Comparison of ENCODE assay signal across 7 cellular contexts in the genomic region with DNA sequence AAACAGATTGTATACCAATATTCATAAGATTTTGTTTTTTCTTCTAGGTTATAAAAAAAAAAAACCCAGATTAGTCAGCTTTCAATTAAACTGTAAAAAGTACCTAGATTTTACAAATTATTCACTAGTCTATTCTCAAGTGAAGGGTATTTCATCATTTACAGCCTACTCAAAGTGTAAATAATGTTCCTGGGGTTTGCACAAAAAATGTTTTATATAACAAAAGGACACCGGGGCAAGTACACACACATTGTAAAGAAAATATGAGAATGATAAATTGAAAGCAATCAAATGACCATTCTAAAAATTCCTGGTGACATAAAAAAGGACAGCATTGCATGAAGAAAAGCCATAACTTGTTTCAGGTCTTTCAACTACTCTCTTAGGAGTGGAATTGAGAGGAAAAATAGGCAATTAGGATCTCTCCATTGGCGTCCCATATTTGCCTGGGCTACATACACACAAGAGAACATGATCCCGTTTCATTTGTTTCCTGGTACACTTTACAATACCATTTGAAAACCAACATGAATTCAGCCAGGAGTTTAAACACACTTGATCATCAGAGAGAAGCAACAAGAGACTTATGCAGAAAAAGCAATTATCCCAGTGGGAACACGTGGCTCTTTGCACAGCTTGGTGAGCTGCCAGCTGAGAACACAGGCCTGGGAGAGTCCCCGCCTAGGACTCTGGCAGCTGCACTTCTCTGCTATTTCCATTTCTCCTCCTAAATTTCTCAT.
A peak's percentile ranks its signal among the peaks of the same experiment; 100 is the strongest.
DNase-seq lines count a peak whose midpoint lies in the region; ATAC-seq, FAIRE-seq and TF ChIP-seq lines count a peak whose summit lies in the region.

No MANE protein-coding gene starts in this region.

- H3K4me2 ChIP-seq in keratinocyte (ENCODE audit: control insufficient read depth, extremely low read depth, insufficient read depth, low read depth, low read length) = peak overlapping the region; percentile 68

- intact Hi-C loops in adrenal gland (cut with DNase I) (no loop called here), upper lobe of right lung (cut with DNase I) (no loop called here), Caco-2 (cut with micrococcal nuclease; ENCODE audit: unreplicated experiment) (no loop called here)
- intact Hi-C loops in activated CD4-positive, alpha-beta T cell treated with anti-CD3 and anti-CD28 coated beads, Interleukin-2, amount 10 ng/mL, durations not matched to agents 24 days and 14 days (cut with micrococcal nuclease) = no loop called here
- intact Hi-C loops in activated CD8-positive, alpha-beta T cell treated with anti-CD3 and anti-CD28 coated beads for 36 hours (cut with micrococcal nuclease) = no loop called here

- TF ChIP-seq POLR2A in adrenal gland (IDR thresholded peaks at IDR 0.05) = no peak

- CTCF ChIA-PET in Caco-2 (lab: Charles Lee) = no interaction called here
- CTCF ChIA-PET in activated CD8-positive, alpha-beta T cell treated with anti-CD3 and anti-CD28 coated beads for 36 hours (lab: Charles Lee) = no interaction called here

- no peaks in the 10 kb centered on the region for H3K9me1 ChIP-seq in keratinocyte (ENCODE audit: control insufficient read depth, extremely low read depth, insufficient read depth, low read length)

- H3K4me1 ChIP-seq in adrenal gland (replicated peaks in 1 of 2) (peaks cover 0 to 4% of the 10 kb centered on the region in 2 donors), keratinocyte (ENCODE audit: control insufficient read depth, extremely low read depth, insufficient read depth, low read length) (peaks cover 5% of the 10 kb centered on the region), upper lobe of right lung (no peaks in the 10 kb centered on the region), Caco-2 (no peaks in the 10 kb centered on the region)

- H3K9me3 Mint-ChIP-seq in activated CD4-positive, alpha-beta T cell treated with anti-CD3 and anti-CD28 coated beads, Interleukin-2, amount 10 ng/mL, durations not matched to agents 24 days and 14 days = no peaks in the 10 kb centered on the region
- no peaks in the 10 kb centered on the region for H3K9me3 Mint-ChIP-seq in Caco-2 (ENCODE audit: unreplicated experiment)
- peaks cover 2% of the 10 kb centered on the region for H3K9me3 Mint-ChIP-seq in activated CD8-positive, alpha-beta T cell treated with anti-CD3 and anti-CD28 coated beads for 36 hours

- dilution Hi-C loops in keratinocyte (cut with MboI; ENCODE audit: extremely low pct_ligation_motif_present, low sequenced_read_pairs) = no loop called here

- H3K36me3 ChIP-seq in adrenal gland (replicated peaks in 1 of 2) (no peaks in the 10 kb centered on the region), keratinocyte (ENCODE audit: control insufficient read depth in 2 of 2, extremely low read depth in 1 of 2, insufficient read depth in 2 of 2, low read length in 2 of 2) (no peaks in the 10 kb centered on the region), upper lobe of right lung (no peaks in the 10 kb centered on the region), Caco-2 (ENCODE audit: control insufficient read depth, insufficient read depth, low read length) (no peaks in the 10 kb centered on the region)

- no peaks in the 10 kb centered on the region for H3K79me2 ChIP-seq in keratinocyte (ENCODE audit: control insufficient read depth, insufficient read depth, low read length)

- no peak for TF ChIP-seq CTCF in adrenal gland (IDR thresholded peaks at IDR 0.05)
- TF ChIP-seq CTCF in keratinocyte (optimal IDR thresholded peaks at IDR 0.05 in 1 of 3, IDR thresholded peaks at IDR 0.05 in 1 of 3, conservative IDR thresholded peaks at IDR 0.05 in 1 of 3; ENCODE audit: extremely low read depth in 1 of 3, insufficient read depth in 2 of 3, low read length in 3 of 3) = no peak
- no peak for TF ChIP-seq CTCF in upper lobe of right lung (IDR thresholded peaks at IDR 0.05)
- TF ChIP-seq CTCF in Caco-2 (IDR thresholded peaks at IDR 0.05; ENCODE audit: insufficient read depth in 1 of 2, low read depth in 1 of 2, low read length in 1 of 2, severe bottlenecking in 1 of 2, unreplicated experiment in 1 of 2) = no peak
- no peak for TF ChIP-seq CTCF in activated CD8-positive, alpha-beta T cell treated with anti-CD3 and anti-CD28 coated beads for 36 hours (IDR thresholded peaks at IDR 0.05)

- H2AFZ ChIP-seq in keratinocyte (ENCODE audit: control insufficient read depth, low read length) = peak overlapping the region; percentile 77

- DNase-seq in NCI-H1436 (lab: John Stamatoyannopoulos, UW) (peak; percentile 66), adrenal gland (peak; percentile 63 to 86 (median 72)), keratinocyte (ENCODE audit: low read depth, low spot score) (no peak), upper lobe of right lung (peak; percentile 65), Caco-2 (no peak)
- DNase-seq in activated CD4-positive, alpha-beta T cell treated with anti-CD3 and anti-CD28 coated beads, Interleukin-2, amount 10 ng/mL, durations not matched to agents 24 days and 14 days = no peak
- no peak for DNase-seq in activated CD8-positive, alpha-beta T cell treated with anti-CD3 and anti-CD28 coated beads for 36 hours

- H3K9me3 ChIP-seq in adrenal gland (replicated peaks in 1 of 3) (no peaks in the 10 kb centered on the region), keratinocyte (ENCODE audit: control insufficient read depth, low read depth, low read length) (no peaks in the 10 kb centered on the region), upper lobe of right lung (no peaks in the 10 kb centered on the region), Caco-2 (no peaks in the 10 kb centered on the region)

- no TSS peak for BruUV-seq in Caco-2 (replicated peaks; lab: Mats Ljungman, UMichigan)

- POLR2A ChIA-PET in Caco-2 (lab: Charles Lee) = no interaction called here
- POLR2A ChIA-PET in activated CD8-positive, alpha-beta T cell treated with anti-CD3 and anti-CD28 coated beads for 36 hours (lab: Charles Lee) = no interaction called here

- H3K4me3 ChIP-seq in adrenal gland = no peak overlapping the region
- no peak overlapping the region for H3K4me3 ChIP-seq in keratinocyte (ENCODE audit: control insufficient read depth in 2 of 3, extremely low read depth in 1 of 3, insufficient read depth in 2 of 3, low read depth in 1 of 3, low read length in 3 of 3)
- no peak overlapping the region for H3K4me3 ChIP-seq in upper lobe of right lung
- H3K4me3 ChIP-seq in Caco-2 (ENCODE audit: low read depth, low read length) = no peak overlapping the region

- H4K20me1 ChIP-seq in keratinocyte (ENCODE audit: control insufficient read depth, extremely low read depth, insufficient read depth, low read length) = no peaks in the 10 kb centered on the region

- H3K9ac ChIP-seq in keratinocyte (ENCODE audit: control insufficient read depth, extremely low read depth, insufficient read depth, low read length) = no peak overlapping the region

- FAIRE-seq in keratinocyte (lab: Jason Lieb, UNC) = peak; percentile 41

- no peak overlapping the region for H3K4me3 Mint-ChIP-seq in activated CD4-positive, alpha-beta T cell treated with anti-CD3 and anti-CD28 coated beads, Interleukin-2, amount 10 ng/mL, durations not matched to agents 24 days and 14 days
- no peak overlapping the region for H3K4me3 Mint-ChIP-seq in Caco-2 (ENCODE audit: unreplicated experiment)
- H3K4me3 Mint-ChIP-seq in activated CD8-positive, alpha-beta T cell treated with anti-CD3 and anti-CD28 coated beads for 36 hours = no peak overlapping the region

- no peaks in the 10 kb centered on the region for H3K36me3 Mint-ChIP-seq in activated CD4-positive, alpha-beta T cell treated with anti-CD3 and anti-CD28 coated beads, Interleukin-2, amount 10 ng/mL, durations not matched to agents 24 days and 14 days (ENCODE audit: low read depth)
- no peaks in the 10 kb centered on the region for H3K36me3 Mint-ChIP-seq in Caco-2 (ENCODE audit: insufficient read depth, unreplicated experiment)
- no peaks in the 10 kb centered on the region for H3K36me3 Mint-ChIP-seq in activated CD8-positive, alpha-beta T cell treated with anti-CD3 and anti-CD28 coated beads for 36 hours (ENCODE audit: low read depth)

- H3K27me3 Mint-ChIP-seq in activated CD4-positive, alpha-beta T cell treated with anti-CD3 and anti-CD28 coated beads, Interleukin-2, amount 10 ng/mL, durations not matched to agents 24 days and 14 days = no peaks in the 10 kb centered on the region
- H3K27me3 Mint-ChIP-seq in Caco-2 (ENCODE audit: insufficient read depth, unreplicated experiment) = no peaks in the 10 kb centered on the region
- no peaks in the 10 kb centered on the region for H3K27me3 Mint-ChIP-seq in activated CD8-positive, alpha-beta T cell treated with anti-CD3 and anti-CD28 coated beads for 36 hours

- H3K27me3 ChIP-seq in adrenal gland (no peaks in the 10 kb centered on the region), keratinocyte (ENCODE audit: control insufficient read depth, extremely low read depth, insufficient read depth, low read length) (no peaks in the 10 kb centered on the region), upper lobe of right lung (no peaks in the 10 kb centered on the region), Caco-2 (replicated peaks; ENCODE audit: control insufficient read depth, insufficient read depth, low read length) (no peaks in the 10 kb centered on the region)

- H3K27ac Mint-ChIP-seq in activated CD4-positive, alpha-beta T cell treated with anti-CD3 and anti-CD28 coated beads, Interleukin-2, amount 10 ng/mL, durations not matched to agents 24 days and 14 days = no peak overlapping the region
- no peak overlapping the region for H3K27ac Mint-ChIP-seq in Caco-2 (ENCODE audit: unreplicated experiment)
- no peak overlapping the region for H3K27ac Mint-ChIP-seq in activated CD8-positive, alpha-beta T cell treated with anti-CD3 and anti-CD28 coated beads for 36 hours

- no peak overlapping the region for H3K27ac ChIP-seq in adrenal gland
- H3K27ac ChIP-seq in keratinocyte (ENCODE audit: control insufficient read depth, insufficient read depth, low read length) = no peak overlapping the region
- H3K27ac ChIP-seq in upper lobe of right lung = no peak overlapping the region

- no peaks in the 10 kb centered on the region for H3K4me1 Mint-ChIP-seq in activated CD4-positive, alpha-beta T cell treated with anti-CD3 and anti-CD28 coated beads, Interleukin-2, amount 10 ng/mL, durations not matched to agents 24 days and 14 days
- H3K4me1 Mint-ChIP-seq in Caco-2 (ENCODE audit: low read depth, unreplicated experiment) = no peaks in the 10 kb centered on the region
- H3K4me1 Mint-ChIP-seq in activated CD8-positive, alpha-beta T cell treated with anti-CD3 and anti-CD28 coated beads for 36 hours (ENCODE audit: low read depth) = peaks cover 8% of the 10 kb centered on the region

- WGBS in adrenal gland, 4 donors = 50 to 60% (median 55%) methylated on average over 5 of the region's 5 CpGs

- peak; percentile 64 for ATAC-seq in upper lobe of right lung
- ATAC-seq in activated CD8-positive, alpha-beta T cell treated with anti-CD3 and anti-CD28 coated beads for 36 hours = no peak

Comparison
In these comparisons a context has a peak if more than half of its experiments do, and no peak if none do; other contexts are left out.
1. DNase-seq: peak in NCI-H1436 (single experiment), adrenal gland (7 of 7) and upper lobe of right lung (single experiment); none in keratinocyte (single experiment), activated CD4-positive, alpha-beta T cell treated with anti-CD3 and anti-CD28 coated beads, Interleukin-2, amount 10 ng/mL, durations not matched to agents 24 days and 14 days (single experiment), Caco-2 (0 of 2) and activated CD8-positive, alpha-beta T cell treated with anti-CD3 and anti-CD28 coated beads for 36 hours (single experiment).